In genomic region chr14:95935228-95935822, GRCh38 we compare ENCODE assay signal across 8 cellular contexts. TPM values are rescaled to one million over a fixed set of nuclear protein-coding genes. Genes with fewer than 3 reads are reported as not detected.
A peak's percentile ranks its signal among the peaks of the same experiment; 100 is the strongest.
DNase-seq lines count a peak whose midpoint lies in the region; ATAC-seq, FAIRE-seq and TF ChIP-seq lines count a peak whose summit lies in the region.

No MANE protein-coding gene starts in this region.

- intact Hi-C loops in adrenal gland (cut with DNase I): no loop called here

- no peak overlapping the region for H3K27ac ChIP-seq in adrenal gland

- no peak for TF ChIP-seq CTCF in adrenal gland (IDR thresholded peaks at IDR 0.05)

- no peaks in the 10 kb centered on the region for H3K9me3 ChIP-seq in adrenal gland (replicated peaks in 1 of 3)

- no peak for TF ChIP-seq POLR2A in adrenal gland (IDR thresholded peaks at IDR 0.05)

- DNase-seq in Ammon's horn (ENCODE audit: low spot score) (peak; percentile 9), HTR-8/SVneo (ENCODE audit: insufficient read length, low spot score) (peak; percentile 10), adrenal gland (peak in 4 of 7 donors; percentile 13 to 31 (median 30)), iPS-NIHi7 (ENCODE audit: extremely low spot score) (peak; percentile 51), urothelium cell line (ENCODE audit: low spot score) (no peak)
- DNase-seq in stimulated activated CD4-positive, alpha-beta T cell treated with anti-CD3 and anti-CD28 coated beads, Interleukin-4, amount 100 ng/mL, for 24 hours: no peak

- H3K36me3 ChIP-seq in adrenal gland (replicated peaks in 1 of 2): no peaks in the 10 kb centered on the region

- H3K27me3 ChIP-seq in adrenal gland: peaks cover 5% of the 10 kb centered on the region

- no peak for FAIRE-seq in HTR-8/SVneo (lab: Jason Lieb, UNC)
- FAIRE-seq in urothelium cell line (lab: Jason Lieb, UNC): no peak

- 14 to 22% (median 18%) methylated on average over 2 of the region's 2 CpGs for WGBS in adrenal gland, 4 donors

- no peak for ATAC-seq in HG02973 (IDR thresholded peaks at IDR 0.05; ENCODE audit: unreplicated experiment)
- no peak for ATAC-seq in HG03342 (IDR thresholded peaks at IDR 0.05; ENCODE audit: unreplicated experiment)

- H3K4me3 ChIP-seq in adrenal gland: no peak overlapping the region

- no peaks in the 10 kb centered on the region for H3K4me1 ChIP-seq in adrenal gland (replicated peaks in 1 of 2)

RNA-seq across cellular contexts. Expression of gene TUNAR, which starts 58.7 kb away (rescaled TPM):
- not detected for total RNA-seq in adrenal gland
- polyA plus RNA-seq in adrenal gland: not detected

Comparison
In these comparisons a context has a peak if more than half of its experiments do, and no peak if none do; other contexts are left out.
1. DNase-seq: peak in Ammon's horn (single experiment), HTR-8/SVneo (single experiment), adrenal gland (4 of 7) and iPS-NIHi7 (single experiment); none in stimulated activated CD4-positive, alpha-beta T cell treated with anti-CD3 and anti-CD28 coated beads, Interleukin-4, amount 100 ng/mL, for 24 hours (single experiment) and urothelium cell line (single experiment).